ENCODE assay signal across 8 cellular contexts in the genomic region with DNA sequence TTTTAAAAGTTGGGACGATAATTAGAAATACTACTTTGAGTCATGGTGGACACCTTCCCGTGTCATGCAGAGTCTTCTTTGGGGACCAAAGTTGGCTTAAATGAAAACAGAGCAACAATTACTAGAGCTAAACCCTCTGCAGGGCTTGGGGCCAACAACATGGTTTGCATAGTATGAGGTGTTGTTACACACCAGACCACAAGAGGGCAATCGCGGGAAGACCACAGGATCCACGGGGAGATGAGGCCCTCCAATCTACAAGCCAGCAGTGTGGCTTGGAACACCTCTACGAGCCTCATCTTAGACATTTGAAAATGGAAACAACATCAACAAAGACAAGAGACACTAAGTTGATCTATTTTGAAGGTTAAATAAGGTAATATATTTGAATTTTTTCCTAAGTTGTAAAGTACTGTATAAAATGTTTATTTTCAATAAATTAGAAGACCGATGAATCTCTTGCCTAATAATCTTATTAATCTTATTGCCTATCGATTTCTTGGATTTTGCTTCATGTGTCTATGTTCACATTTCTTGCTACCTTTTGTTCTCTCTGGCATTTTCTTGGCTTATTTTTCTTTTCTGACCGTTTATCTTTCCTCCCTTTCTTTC. TPM values are rescaled to one million over a fixed set of nuclear protein-coding genes. Genes with fewer than 3 reads are reported as not detected.
DNase-seq lines count a peak whose midpoint lies in the region; ATAC-seq and TF ChIP-seq lines count a peak whose summit lies in the region.

No MANE protein-coding gene starts in this region.

- no peak overlapping the region for H3K4me3 Mint-ChIP-seq in CD4-positive, CD25-positive, alpha-beta regulatory T cell
- no peak overlapping the region for H3K4me3 Mint-ChIP-seq in GM23338
- no peak overlapping the region for H3K4me3 Mint-ChIP-seq in WTC11

- H3K4me1 Mint-ChIP-seq in CD4-positive, CD25-positive, alpha-beta regulatory T cell = no peaks in the 10 kb centered on the region
- H3K4me1 Mint-ChIP-seq in GM23338 = no peaks in the 10 kb centered on the region
- no peaks in the 10 kb centered on the region for H3K4me1 Mint-ChIP-seq in WTC11

- no peaks in the 10 kb centered on the region for H3K9me2 ChIP-seq in GM23338 (ENCODE audit: insufficient read depth)

- CTCF ChIA-PET in WTC11 (lab: Charles Lee) = interaction anchor here (0.6 to 4.0 kb wide), 25 partner anchors 8 to 419 kb away, joined by 3 to 82 read pairs (median 4); a partner anchor contains a TSS

- H3K27me3 Mint-ChIP-seq in CD4-positive, CD25-positive, alpha-beta regulatory T cell = no peaks in the 10 kb centered on the region
- H3K27me3 Mint-ChIP-seq in GM23338 (ENCODE audit: insufficient read depth, low read depth, poor library complexity) (no peaks in the 10 kb centered on the region), WTC11 (ENCODE audit: low read depth) (no peaks in the 10 kb centered on the region; the same call in 1 of the 2 replicates)

- no peaks in the 10 kb centered on the region for H3K79me2 ChIP-seq in GM23338 (replicated peaks; ENCODE audit: insufficient read depth)

- H3K36me3 ChIP-seq in CD4-positive, CD25-positive, alpha-beta regulatory T cell (ENCODE audit: control insufficient read depth, insufficient read depth, low read length) = no peaks in the 10 kb centered on the region
- no peaks in the 10 kb centered on the region for H3K36me3 ChIP-seq in GM23338 (ENCODE audit: insufficient read depth)

- no peaks in the 10 kb centered on the region for H3K9me3 ChIP-seq in CD4-positive, CD25-positive, alpha-beta regulatory T cell (ENCODE audit: control insufficient read depth in 2 of 2, low read length in 2 of 2)

- H3K4me3 ChIP-seq in CD4-positive, CD25-positive, alpha-beta regulatory T cell (ENCODE audit: low read depth, low read length) = no peak overlapping the region
- H3K4me3 ChIP-seq in GM23338 (no peak overlapping the region), cardiac fibroblast (replicated peaks in 1 of 2; ENCODE audit: low read depth in 2 of 2, low read length in 2 of 2) (no peak overlapping the region)

- H3K4me1 ChIP-seq in CD4-positive, CD25-positive, alpha-beta regulatory T cell (ENCODE audit: control insufficient read depth, insufficient read depth, low read length, poor library complexity, severe bottlenecking) = no peaks in the 10 kb centered on the region
- H3K4me1 ChIP-seq in GM23338 (ENCODE audit: insufficient read depth) = no peaks in the 10 kb centered on the region

- H3K9me3 Mint-ChIP-seq in CD4-positive, CD25-positive, alpha-beta regulatory T cell = no peaks in the 10 kb centered on the region
- H3K9me3 Mint-ChIP-seq in GM23338 (no peaks in the 10 kb centered on the region), WTC11 (no peaks in the 10 kb centered on the region)

- no peak overlapping the region for H3K4me2 ChIP-seq in GM23338

- H3F3A ChIP-seq in GM23338 (replicated peaks; ENCODE audit: low read depth) = no peaks in the 10 kb centered on the region

- peaks cover 13% of the 10 kb centered on the region for H3K27me3 ChIP-seq in CD4-positive, CD25-positive, alpha-beta regulatory T cell (ENCODE audit: control insufficient read depth, insufficient read depth, low read length)
- no peaks in the 10 kb centered on the region for H3K27me3 ChIP-seq in GM23338 (ENCODE audit: insufficient read depth)

- peak overlapping the region; percentile 61; the same call in 1 of the 2 replicates for H2AFZ ChIP-seq in GM23338

- H3K27ac ChIP-seq in CD4-positive, CD25-positive, alpha-beta regulatory T cell (ENCODE audit: insufficient read depth, low read length, poor library complexity, severe bottlenecking) = no peak overlapping the region
- no peak overlapping the region for H3K27ac ChIP-seq in GM23338 (ENCODE audit: low read depth)

- ATAC-seq in CD4-positive, CD25-positive, alpha-beta regulatory T cell (ENCODE audit: low read depth in 2 of 2) = peak in 1 of 2 donors; percentile 42
- ATAC-seq in GM23338 = peak; percentile 84
- peak; percentile 74 for ATAC-seq in WTC11
- ATAC-seq in left lobe of liver = peak; percentile 95
- no peak for ATAC-seq in GM18520 (IDR thresholded peaks at IDR 0.05; ENCODE audit: unreplicated experiment)

- DNase-seq in CD4-positive, CD25-positive, alpha-beta regulatory T cell = peak; percentile 19 to 60 (median 22)
- peak; percentile 88 for DNase-seq in GM23338 (ENCODE audit: low spot score)
- DNase-seq in NCI-H2107 treated with DMSO at 0.1 percent for 48 hours (lab: John Stamatoyannopoulos, UW; ENCODE audit: unreplicated experiment) = peak; percentile 59
- peak; percentile 26 for DNase-seq in WTC11 (ENCODE audit: low spot score)
- peak; percentile 61 to 67 for DNase-seq in cardiac fibroblast (ENCODE audit: low read depth in 2 of 2)
- peak; percentile 72 for DNase-seq in left lobe of liver (ENCODE audit: low spot score)
- peak; percentile 31 to 42 for DNase-seq in stimulated activated CD4-positive, alpha-beta T cell treated with anti-CD3 and anti-CD28 coated beads, Interleukin-4, amount 100 ng/mL, for 4 hours

- TF ChIP-seq CTCF in GM23338 (conservative IDR thresholded peaks at IDR 0.05; ENCODE audit: low read depth in 2 of 2) (peak; percentile 73 to 86), WTC11 (IDR thresholded peaks at IDR 0.05) (no peak), cardiac fibroblast (IDR thresholded peaks at IDR 0.05; ENCODE audit: low read depth, low read length) (peak; percentile 77)

- H3K27ac Mint-ChIP-seq in CD4-positive, CD25-positive, alpha-beta regulatory T cell = no peak overlapping the region
- H3K27ac Mint-ChIP-seq in GM23338 = no peak overlapping the region
- H3K27ac Mint-ChIP-seq in WTC11 = no peak overlapping the region

- POLR2A ChIA-PET in WTC11 (lab: Charles Lee) = no interaction called here

- no peaks in the 10 kb centered on the region for H4K20me1 ChIP-seq in GM23338 (replicated peaks; ENCODE audit: insufficient read depth)

- no peaks in the 10 kb centered on the region for H3K36me3 Mint-ChIP-seq in CD4-positive, CD25-positive, alpha-beta regulatory T cell
- no peaks in the 10 kb centered on the region for H3K36me3 Mint-ChIP-seq in GM23338 (ENCODE audit: low read depth)
- no peaks in the 10 kb centered on the region for H3K36me3 Mint-ChIP-seq in WTC11

TF ChIP-seq in GM23338, 12 proteins besides CTCF, POLR2A, EP300 and RAD21 (continues in another document):
- no peak for TF ChIP-seq POLR2AphosphoS5 (IDR thresholded peaks at IDR 0.05; ENCODE audit: low read depth)

TF ChIP-seq in WTC11, 78 proteins besides CTCF, POLR2A, EP300 and RAD21 (continues in another document):
- TF ChIP-seq SP1 (CRISPR knock-in tag; conservative IDR thresholded peaks at IDR 0.05) (no peak), FOXJ3 (CRISPR knock-in tag; IDR thresholded peaks at IDR 0.05; ENCODE audit: borderline replicate concordance) (no peak)
- TF ChIP-seq, protein P1, sequence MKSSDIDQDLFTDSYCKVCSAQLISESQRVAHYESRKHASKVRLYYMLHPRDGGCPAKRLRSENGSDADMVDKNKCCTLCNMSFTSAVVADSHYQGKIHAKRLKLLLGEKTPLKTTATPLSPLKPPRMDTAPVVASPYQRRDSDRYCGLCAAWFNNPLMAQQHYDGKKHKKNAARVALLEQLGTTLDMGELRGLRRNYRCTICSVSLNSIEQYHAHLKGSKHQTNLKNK (CRISPR knock-in tag; IDR thresholded peaks at IDR 0.05) = no peak
- TF ChIP-seq, protein P2, sequence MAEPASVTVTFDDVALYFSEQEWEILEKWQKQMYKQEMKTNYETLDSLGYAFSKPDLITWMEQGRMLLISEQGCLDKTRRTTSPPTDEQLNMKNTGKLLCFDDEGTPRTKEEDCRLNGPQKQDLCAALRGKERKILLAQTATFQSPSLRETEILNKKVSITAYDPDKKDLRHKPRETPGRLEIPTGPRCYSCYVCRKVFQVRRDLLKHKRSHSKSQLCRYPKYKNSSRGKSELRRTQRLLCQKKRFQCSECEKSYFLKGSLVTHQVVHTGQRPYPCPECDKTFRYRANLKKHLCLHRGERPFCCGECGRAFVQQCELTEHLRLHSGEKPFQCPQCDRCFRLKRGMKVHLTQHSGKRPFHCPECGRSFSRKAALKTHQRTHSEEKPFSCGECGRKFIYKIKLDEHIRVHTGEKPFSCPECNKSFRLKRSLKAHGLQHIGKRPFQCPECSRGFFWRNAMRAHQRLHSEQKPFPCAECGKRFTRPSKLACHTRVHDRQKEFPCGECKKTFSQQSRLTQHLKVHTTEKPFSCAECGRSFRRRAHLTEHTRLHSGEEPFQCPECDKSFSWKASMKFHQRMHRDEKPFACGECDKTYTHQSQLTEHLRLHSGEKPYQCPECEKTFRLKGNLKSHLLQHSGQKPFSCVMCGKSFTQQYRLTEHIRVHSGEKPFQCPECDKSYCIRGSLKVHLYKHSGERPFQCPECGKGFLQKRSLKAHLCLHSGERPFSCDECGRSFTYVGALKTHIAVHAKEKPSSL (CRISPR knock-in tag; conservative IDR thresholded peaks at IDR 0.05) = no peak

RNA-seq across cellular contexts. Expression of a gene that starts 8.2 kb away (rescaled TPM):
- not detected for total RNA-seq in CD4-positive, CD25-positive, alpha-beta regulatory T cell
- polyA plus RNA-seq in CD4-positive, CD25-positive, alpha-beta regulatory T cell = not detected
- total RNA-seq in GM23338 (2014; rRNA removed; shearing (Covaris generic)) = not detected in 2 replicates
- not detected in 2 replicates for polyA plus RNA-seq in GM23338 (2016; fragmentation: Nextera tagmentation; extraction: Ambion mirVana)
- total RNA-seq in WTC11 (2021) (not detected in 3 replicates), left lobe of liver (not detected)

RNA-seq across cellular contexts. Expression of a gene that starts 10.1 kb away (rescaled TPM):
- total RNA-seq in CD4-positive, CD25-positive, alpha-beta regulatory T cell = not detected
- polyA plus RNA-seq in CD4-positive, CD25-positive, alpha-beta regulatory T cell = not detected
- not detected in 2 replicates for total RNA-seq in GM23338 (2014; rRNA removed; shearing (Covaris generic))
- polyA plus RNA-seq in GM23338 (2016; fragmentation: Nextera tagmentation; extraction: Ambion mirVana) = not detected in 2 replicates
- not detected in 3 replicates for total RNA-seq in WTC11 (2021)
- total RNA-seq in left lobe of liver = not detected

RNA-seq across cellular contexts. Expression of a gene that starts 27.3 kb away (rescaled TPM):
- not detected for total RNA-seq in CD4-positive, CD25-positive, alpha-beta regulatory T cell
- polyA plus RNA-seq in CD4-positive, CD25-positive, alpha-beta regulatory T cell = not detected
- total RNA-seq in GM23338 (2014; rRNA removed; shearing (Covaris generic)) = not detected in 2 replicates
- polyA plus RNA-seq in GM23338 (2016; fragmentation: Nextera tagmentation; extraction: Ambion mirVana) = not detected in 2 replicates
- total RNA-seq in WTC11 (2021) (not detected in 3 replicates), left lobe of liver (not detected)

RNA-seq across cellular contexts. Expression of a gene that starts 38.4 kb away (rescaled TPM):
- not detected for total RNA-seq in CD4-positive, CD25-positive, alpha-beta regulatory T cell
- not detected for polyA plus RNA-seq in CD4-positive, CD25-positive, alpha-beta regulatory T cell
- not detected in 2 replicates for total RNA-seq in GM23338 (2014; rRNA removed; shearing (Covaris generic))
- polyA plus RNA-seq in GM23338 (2016; fragmentation: Nextera tagmentation; extraction: Ambion mirVana) = not detected in 2 replicates
- total RNA-seq in WTC11 (2021) = not detected in 3 replicates
- not detected for total RNA-seq in left lobe of liver

RNA-seq across cellular contexts. Expression of a gene that starts 42.6 kb away (rescaled TPM):
- not detected for total RNA-seq in CD4-positive, CD25-positive, alpha-beta regulatory T cell
- not detected for polyA plus RNA-seq in CD4-positive, CD25-positive, alpha-beta regulatory T cell
- total RNA-seq in GM23338 (2014; rRNA removed; shearing (Covaris generic)) = not detected in 2 replicates
- polyA plus RNA-seq in GM23338 (2016; fragmentation: Nextera tagmentation; extraction: Ambion mirVana) = not detected in 2 replicates
- not detected in 3 replicates for total RNA-seq in WTC11 (2021)
- not detected for total RNA-seq in left lobe of liver

Comparison
In these comparisons a context has a peak if more than half of its experiments do, and no peak if none do; other contexts are left out.
1. DNase-seq: peak in every context shown above with its lines; median percentile 88 in GM23338; 72 in left lobe of liver; 64 in cardiac fibroblast; 59 in NCI-H2107 treated with DMSO at 0.1 percent for 48 hours; 36 in stimulated activated CD4-positive, alpha-beta T cell treated with anti-CD3 and anti-CD28 coated beads, Interleukin-4, amount 100 ng/mL, for 4 hours; 26 in WTC11; 22 in CD4-positive, CD25-positive, alpha-beta regulatory T cell.